ENCODE assay signal across 9 cellular contexts in genomic region chr2:27408601-27409320, GRCh38. TPM values are rescaled to one million over a fixed set of nuclear protein-coding genes. Genes with fewer than 3 reads are reported as not detected.
DNase-seq lines count a peak whose midpoint lies in the region; ATAC-seq and TF ChIP-seq lines count a peak whose summit lies in the region.
"Had no signal": no experiment of that assay in that cellular context is flagged by ENCODE, and none has a peak within 500 bp of the region (broad histone marks: within the 10 kb centered on the region; RNA-seq: fewer than 3 reads in every experiment).

No MANE protein-coding gene starts in this region.

- H3K36me3 Mint-ChIP-seq in activated T-cell treated with anti-CD3 and anti-CD28 coated beads, Interleukin-2, amount 50 U/mL, for 72 hours (ENCODE audit: insufficient read depth in 2 of 2), result peaks cover 5 to 13% of the 10 kb centered on the region in 2 donors

- DNase-seq in NCI-H1417 (lab: John Stamatoyannopoulos, UW) (peak; percentile 24 to 71 (median 25)), NCI-H1417 treated with DMSO at 0.1 percent for 48 hours (lab: John Stamatoyannopoulos, UW) (no peak), HT-29 (ENCODE audit: low spot score) (peak; percentile 39), heart left ventricle (peak in 3 of 5 donors; percentile 29 to 62 (median 43)), psoas muscle (no peak), MV-4-11 (lab: John Stamatoyannopoulos, UW) (no peak)
- peak; percentile 42 to 44 for DNase-seq in activated T-cell treated with anti-CD3 and anti-CD28 coated beads, Interleukin-2, amount 50 U/mL, for 72 hours

- TF ChIP-seq POLR2A in heart left ventricle (IDR thresholded peaks at IDR 0.05), result no peak

- intact Hi-C loops in heart left ventricle (cut with DNase I), result loop anchor here in 7 of 10 donors (1.0 to 2.0 kb wide), 3 partner anchors 20 to 52 kb away; partner anchors contain the start of genes NRBP1 (in 7 of the 7) and GTF3C2 (in 1 of the 7)
- intact Hi-C loops in psoas muscle (cut with DNase I), result loop anchor here (2.0 kb wide), 1 partner anchor 20 kb away; the partner anchor contains the start of gene NRBP1 (in 2 of the 2)

- H3K4me1 ChIP-seq in heart left ventricle (peaks cover 0 to 33% (median 20%) of the 10 kb centered on the region in 12 donors), psoas muscle (peaks cover 24% of the 10 kb centered on the region)

- H3K9me3 Mint-ChIP-seq in activated T-cell treated with anti-CD3 and anti-CD28 coated beads, Interleukin-2, amount 50 U/mL, for 72 hours, result peaks cover 0 to 3% of the 10 kb centered on the region in 2 donors

- no peaks in the 10 kb centered on the region for H3K27me3 ChIP-seq in heart left ventricle
- no peaks in the 10 kb centered on the region for H3K27me3 ChIP-seq in psoas muscle (ENCODE audit: insufficient read depth in 3 of 3, low read length in 2 of 3)

- 0 to 1% (median 1%) methylated on average over 19 to 33 of the region's 33 CpGs for WGBS in heart left ventricle, 4 donors
- 0 to 1% (median 1%) methylated on average over 31 to 33 of the region's 33 CpGs for WGBS in psoas muscle, 3 donors

- ATAC-seq in GM21423 (IDR thresholded peaks at IDR 0.05; ENCODE audit: unreplicated experiment), result peak; percentile 32
- ATAC-seq in activated T-cell treated with anti-CD3 and anti-CD28 coated beads, Interleukin-2, amount 50 U/mL, for 72 hours (replicated peaks in 1 of 2), result peak; percentile 21 to 43
- peak in 2 of 4 donors; percentile 46 to 58 for ATAC-seq in heart left ventricle
- peak; percentile 41 to 57 (median 50) for ATAC-seq in psoas muscle

- H3K27me3 Mint-ChIP-seq in activated T-cell treated with anti-CD3 and anti-CD28 coated beads, Interleukin-2, amount 50 U/mL, for 72 hours (ENCODE audit: low read depth), result no peaks in the 10 kb centered on the region

- peak overlapping the region; percentile 90 to 98 for H3K4me3 Mint-ChIP-seq in activated T-cell treated with anti-CD3 and anti-CD28 coated beads, Interleukin-2, amount 50 U/mL, for 72 hours

- H3K36me3 ChIP-seq in heart left ventricle (peaks cover 0 to 16% (median 5%) of the 10 kb centered on the region in 9 donors), psoas muscle (ENCODE audit: insufficient read depth in 1 of 2, low read depth in 1 of 2) (peaks cover 0 to 14% of the 10 kb centered on the region in 2 donors)

- peak overlapping the region; percentile 94 for H3K27ac Mint-ChIP-seq in activated T-cell treated with anti-CD3 and anti-CD28 coated beads, Interleukin-2, amount 50 U/mL, for 72 hours

- H3K27ac ChIP-seq in heart left ventricle (peak overlapping the region; percentile 11 to 96 (median 90)), psoas muscle (peak overlapping the region; percentile 97)

- H3K4me1 Mint-ChIP-seq in activated T-cell treated with anti-CD3 and anti-CD28 coated beads, Interleukin-2, amount 50 U/mL, for 72 hours (ENCODE audit: low read depth), result peaks cover 47% of the 10 kb centered on the region

- H3K4me3 ChIP-seq in heart left ventricle (peak overlapping the region; percentile 69 to 100 (median 98)), psoas muscle (peak overlapping the region; percentile 98)

- TF ChIP-seq CTCF in heart left ventricle (IDR thresholded peaks at IDR 0.05) (no peak), psoas muscle (IDR thresholded peaks at IDR 0.05) (no peak)

- H3K9me3 ChIP-seq in heart left ventricle (no peaks in the 10 kb centered on the region), psoas muscle (no peaks in the 10 kb centered on the region)

RNA-seq across cellular contexts. Expression of gene PPM1G, which starts 0.6 kb away (rescaled TPM):
- total RNA-seq in HT-29 (2014; rRNA removed; shearing (Covaris generic)), result 141 and 148 TPM in 2 replicates
- 100 to 1,000 TPM; 122 to 132 TPM for total RNA-seq in activated T-cell treated with anti-CD3 and anti-CD28 coated beads, Interleukin-2, amount 50 U/mL, for 72 hours
- total RNA-seq in heart left ventricle (10 to 100 TPM; 31.7 to 49.7 (median 40.2) TPM), psoas muscle (10 to 100 TPM; 44.0 to 83.6 (median 68.4) TPM)
- polyA plus RNA-seq in heart left ventricle (10 to 100 TPM; 31.2 to 87.2 TPM), psoas muscle (100 to 1,000 TPM in 2 of 3 donors, 10 to 100 TPM in 1; 83.4 to 167 (median 127) TPM)

RNA-seq across cellular contexts. Expression of gene NRBP1, which starts 19.7 kb away (rescaled TPM):
- 49.7 and 50.1 TPM in 2 replicates for total RNA-seq in HT-29 (2014; rRNA removed; shearing (Covaris generic))
- 10 to 100 TPM; 79.7 to 96.3 TPM for total RNA-seq in activated T-cell treated with anti-CD3 and anti-CD28 coated beads, Interleukin-2, amount 50 U/mL, for 72 hours
- 10 to 100 TPM; 43.5 to 78.6 (median 62.8) TPM for total RNA-seq in heart left ventricle
- polyA plus RNA-seq in heart left ventricle, result 100 to 1,000 TPM in 1 of 2 donors, 10 to 100 TPM in 1; 27.8 to 114 TPM
- 100 to 1,000 TPM in 2 of 4 donors, 10 to 100 TPM in 2; 83.8 to 138 (median 103) TPM for total RNA-seq in psoas muscle
- 100 to 1,000 TPM; 120 to 238 (median 151) TPM for polyA plus RNA-seq in psoas muscle

RNA-seq across cellular contexts. Expression of gene ZNF513, which starts 28.2 kb away (rescaled TPM):
- total RNA-seq in HT-29 (2014; rRNA removed; shearing (Covaris generic)), result 16.0 and 20.4 TPM in 2 replicates
- 10 to 100 TPM; 15.7 to 15.9 TPM for total RNA-seq in activated T-cell treated with anti-CD3 and anti-CD28 coated beads, Interleukin-2, amount 50 U/mL, for 72 hours
- total RNA-seq in heart left ventricle (10 to 100 TPM in 1 of 9 donors, 1 to 10 TPM in 8; 2.8 to 10.4 (median 7.1) TPM), psoas muscle (10 to 100 TPM in 2 of 4 donors, 1 to 10 TPM in 2; 5.8 to 14.6 (median 8.7) TPM)
- polyA plus RNA-seq in heart left ventricle (10 to 100 TPM in 1 of 2 donors, 1 to 10 TPM in 1; 8.7 to 11.8 TPM), psoas muscle (10 to 100 TPM; 10.2 to 11.5 (median 10.7) TPM)

RNA-seq across cellular contexts. Expression of gene KRTCAP3, which starts 33.4 kb away (rescaled TPM):
- total RNA-seq in HT-29 (2014; rRNA removed; shearing (Covaris generic)), result 29.3 and 30.4 TPM in 2 replicates
- total RNA-seq in activated T-cell treated with anti-CD3 and anti-CD28 coated beads, Interleukin-2, amount 50 U/mL, for 72 hours, result 10 to 100 TPM; 13.4 to 14.6 TPM
- total RNA-seq in heart left ventricle (1 to 10 TPM in 1 of 9 donors, under 1 TPM in 2, not detected in 6; 0.50 to 1.7 (median 0.61) TPM), psoas muscle (1 to 10 TPM in 3 of 4 donors, not detected in 1; 1.5 to 2.2 (median 1.7) TPM)
- polyA plus RNA-seq in heart left ventricle (under 1 TPM in 1 of 2 donors, not detected in 1; 0.65 TPM), psoas muscle (1 to 10 TPM in 1 of 3 donors, under 1 TPM in 2; 0.26 to 1.7 (median 0.39) TPM)
- total RNA-seq: frontal cortex had no signal

RNA-seq across cellular contexts. Expression of gene SNX17, which starts 38.3 kb away (rescaled TPM):
- 72.8 and 79.9 TPM in 2 replicates for total RNA-seq in HT-29 (2014; rRNA removed; shearing (Covaris generic))
- 10 to 100 TPM; 66.1 to 70.7 TPM for total RNA-seq in activated T-cell treated with anti-CD3 and anti-CD28 coated beads, Interleukin-2, amount 50 U/mL, for 72 hours
- total RNA-seq in heart left ventricle (10 to 100 TPM; 59.4 to 90.7 (median 77.2) TPM), psoas muscle (10 to 100 TPM; 53.9 to 73.9 (median 57.3) TPM)
- polyA plus RNA-seq in heart left ventricle (100 to 1,000 TPM in 1 of 2 donors, 10 to 100 TPM in 1; 39.2 to 106 TPM), psoas muscle (10 to 100 TPM; 50.1 to 96.4 (median 94.0) TPM)

Comparison
In these comparisons a context has a peak if more than half of its experiments do, and no peak if none do; other contexts are left out.
1. DNase-seq: peak in NCI-H1417 (3 of 3), HT-29 (single experiment), activated T-cell treated with anti-CD3 and anti-CD28 coated beads, Interleukin-2, amount 50 U/mL, for 72 hours (2 of 2) and heart left ventricle (3 of 5); none in NCI-H1417 treated with DMSO at 0.1 percent for 48 hours (single experiment), psoas muscle (0 of 2) and MV-4-11 (single experiment).